Comparison of ENCODE assay signal across 20 cellular contexts in the genomic region with DNA sequence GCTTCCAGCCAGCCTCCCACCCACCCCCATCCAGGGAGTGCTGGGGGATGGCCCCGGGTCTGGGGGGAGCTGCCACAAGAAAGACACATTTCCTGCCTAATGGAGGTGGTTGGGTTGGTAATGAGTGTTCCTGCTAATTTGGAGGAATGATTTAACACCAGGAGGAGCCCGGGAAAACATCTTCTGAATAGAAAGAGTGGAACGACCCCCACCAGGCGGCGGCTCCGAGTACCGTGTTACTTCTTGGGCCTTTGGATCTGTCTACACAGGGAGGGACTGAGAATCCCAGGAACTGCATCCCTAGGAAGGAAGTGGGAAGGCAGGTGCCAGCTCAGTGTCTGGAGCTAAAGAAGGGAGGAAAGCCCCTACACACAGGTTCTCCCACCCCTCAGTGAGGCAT.
"Had no signal": no experiment of that assay in that cellular context is flagged by ENCODE, and none has a peak within 500 bp of the region (broad histone marks: within the 10 kb centered on the region; RNA-seq: fewer than 3 reads in every experiment).

No MANE protein-coding gene starts in this region.

- ATAC-seq: left lung; lower lobe of right lung; natural killer cell treated with Interleukin-12 subunit alpha and Interleukin-12 subunit beta and Interleukin-15 and Interleukin-18, amount 100 ng/mL, for 72 hours had no signal

- H3K36me3 ChIP-seq: left lung, lower lobe of right lung, neutrophil, right atrium auricular region, sigmoid colon, stomach had no signal

- H3K4me3 ChIP-seq: coronary artery, hepatocyte, left lung, lower lobe of right lung, right atrium auricular region, sigmoid colon, skin epidermis, stomach had no signal

- H2AFZ ChIP-seq: hepatocyte had no signal

- H3K79me2 ChIP-seq: hepatocyte had no signal

- DNase-seq: effector CD4-positive, alpha-beta T cell; foreskin melanocyte; head of caudate nucleus; immature natural killer cell; left lung; lower lobe of right lung; midbrain; sigmoid colon; stimulated activated naive CD4-positive, alpha-beta T cell; stomach; substantia nigra; trophoblast cell had no signal

- H3K9me3 Mint-ChIP-seq: natural killer cell treated with Interleukin-12 subunit alpha and Interleukin-12 subunit beta and Interleukin-15 and Interleukin-18, amount 100 ng/mL, for 72 hours had no signal

- H3K9me3 ChIP-seq: lower lobe of right lung, neutrophil had no signal

- H3K4me1 Mint-ChIP-seq: immature natural killer cell, memory B cell had no signal

- H3K4me1 ChIP-seq: left lung, lower lobe of right lung, right atrium auricular region, sigmoid colon, stomach had no signal

- H3K27ac Mint-ChIP-seq: immature natural killer cell; memory B cell; natural killer cell treated with Interleukin-12 subunit alpha and Interleukin-12 subunit beta and Interleukin-15 and Interleukin-18, amount 100 ng/mL, for 72 hours had no signal

- H3K27ac ChIP-seq: coronary artery, hepatocyte, left lung, lower lobe of right lung, neutrophil, right atrium auricular region, sigmoid colon, skin epidermis, stomach had no signal

- FAIRE-seq: keratinocyte had no signal

- H3K36me3 Mint-ChIP-seq: natural killer cell treated with Interleukin-12 subunit alpha and Interleukin-12 subunit beta and Interleukin-15 and Interleukin-18, amount 100 ng/mL, for 72 hours had no signal

- H3K4me2 ChIP-seq: hepatocyte had no signal

- H3K4me3 Mint-ChIP-seq: immature natural killer cell; memory B cell; natural killer cell treated with Interleukin-12 subunit alpha and Interleukin-12 subunit beta and Interleukin-15 and Interleukin-18, amount 100 ng/mL, for 72 hours had no signal
